Comparison of ENCODE assay signal across 8 cellular contexts in genomic region chr2:76197842-76198448, GRCh38.
DNase-seq lines count a peak whose midpoint lies in the region; ATAC-seq and TF ChIP-seq lines count a peak whose summit lies in the region.

No MANE protein-coding gene starts in this region.

- peak; percentile 1 for DNase-seq in DMS 273 treated with DMSO at 0.1 percent for 48 hours (lab: John Stamatoyannopoulos, UW)
- peak in 47 of 76 experiments; percentile 0 to 64 (median 15) for DNase-seq in HUDEP-2 (lab: John Stamatoyannopoulos, UW; ENCODE audit: unreplicated experiment in 76 of 76)
- peak; percentile 73 for DNase-seq in ecto neural progenitor cell (ENCODE audit: low spot score)
- DNase-seq in mucosa of gallbladder (ENCODE audit: low spot score), result peak; percentile 69
- DNase-seq in ureter (ENCODE audit: low spot score), result peak; percentile 69

- ATAC-seq in GM18907 (IDR thresholded peaks at IDR 0.05; ENCODE audit: unreplicated experiment) (peak; percentile 61), SK-N-SH treated with all-trans-retinoic acid at 6 μM for 48 hours (peak; percentile 65; the same call in 2 of the 3 replicates), GM21447 (IDR thresholded peaks at IDR 0.05; ENCODE audit: unreplicated experiment) (no peak)

TF ChIP-seq in SK-N-SH treated with all-trans-retinoic acid at 6 μM for 48 hours, 23 proteins besides CTCF, POLR2A, EP300 and RAD21:
- no peak for TF ChIP-seq ESRRG (CRISPR knock-in tag; IDR thresholded peaks at IDR 0.05)
- no peak for TF ChIP-seq ZNF70 (CRISPR knock-in tag; IDR thresholded peaks at IDR 0.05)
- no peak for TF ChIP-seq ARNTL (CRISPR knock-in tag; IDR thresholded peaks at IDR 0.05; ENCODE audit: borderline replicate concordance, low read depth)
- no peak for TF ChIP-seq BACH2 (CRISPR knock-in tag; IDR thresholded peaks at IDR 0.05; ENCODE audit: borderline replicate concordance)
- no peak for TF ChIP-seq GLIS3 (CRISPR knock-in tag; IDR thresholded peaks at IDR 0.05)
- TF ChIP-seq ZNF8 (CRISPR knock-in tag; IDR thresholded peaks at IDR 0.05), result no peak
- TF ChIP-seq ZFP30 (CRISPR knock-in tag; IDR thresholded peaks at IDR 0.05), result no peak
- no peak for TF ChIP-seq SNAI2 (CRISPR knock-in tag; IDR thresholded peaks at IDR 0.05)

Comparison
In these comparisons a context has a peak if more than half of its experiments do, and no peak if none do; other contexts are left out.
1. DNase-seq: peak in every context shown above with its lines; median percentile 73 in ecto neural progenitor cell; 69 in mucosa of gallbladder; 69 in ureter; 15 in HUDEP-2; 1 in DMS 273 treated with DMSO at 0.1 percent for 48 hours.